Comparison of ENCODE assay signal across 26 cellular contexts in genomic region chr13:46561691-46562090, GRCh38.
"Had no signal": no experiment of that assay in that cellular context is flagged by ENCODE, and none has a peak within 500 bp of the region (broad histone marks: within the 10 kb centered on the region; RNA-seq: fewer than 3 reads in every experiment).

No MANE protein-coding gene starts in this region.

- H3K4me3 Mint-ChIP-seq: activated naive CD8-positive, alpha-beta T cell treated with anti-CD3 and anti-CD28 coated beads for 36 hours; activated T-cell treated with anti-CD3 and anti-CD28 coated beads, Interleukin-2, amount 50 U/mL, for 4 hours; immature natural killer cell; nephron; stimulated activated naive CD8-positive, alpha-beta T cell treated with anti-CD3 and anti-CD28 coated beads, Interleukin-15, Interleukin-2, amounts not matched to agents 100 ng/mL and 50 ng/mL, for 24 hours; WTC11 had no signal

- H3K27me3 ChIP-seq: hepatocyte, neutrophil, ovary, thyroid gland had no signal

- FAIRE-seq: frontal cortex, TTC549 had no signal

- H3K27ac ChIP-seq: hepatocyte, neutrophil, ovary, prostate gland, thyroid gland had no signal

- H3K4me1 ChIP-seq: prostate gland, thyroid gland had no signal

- H3K9me3 ChIP-seq: neutrophil, ovary, prostate gland, thyroid gland had no signal

- H3K4me2 ChIP-seq: hepatocyte had no signal

- ATAC-seq: activated T-cell treated with anti-CD3 and anti-CD28 coated beads, Interleukin-2, amount 50 U/mL, for 4 hours; left ventricle myocardium superior; WTC11 had no signal

- H3K9me3 Mint-ChIP-seq: activated naive CD8-positive, alpha-beta T cell treated with anti-CD3 and anti-CD28 coated beads for 36 hours; activated T-cell treated with anti-CD3 and anti-CD28 coated beads, Interleukin-2, amount 50 U/mL, for 4 hours; activated T-helper 2 cell treated with anti-CD3 and anti-CD28 coated beads, Interferon-gamma antibody, Interleukin-2, Interleukin-4, amounts not matched to agents 10 μg/mL and 5 μg/mL and 100 μg/mL, durations not matched to agents 14 hours and 24 hours and 36 hours; immature natural killer cell; nephron; stimulated activated naive CD8-positive, alpha-beta T cell treated with anti-CD3 and anti-CD28 coated beads, Interleukin-15, Interleukin-2, amounts not matched to agents 100 ng/mL and 50 ng/mL, for 24 hours; WTC11 had no signal

- H2AFZ ChIP-seq: hepatocyte had no signal

- H3K4me3 ChIP-seq: hepatocyte, ovary, prostate gland, thyroid gland had no signal

- DNase-seq: activated CD4-positive, alpha-beta T cell treated with anti-CD3 and anti-CD28 coated beads, Interleukin-2, amount 50 U/mL, for 48 hours; activated CD8-positive, alpha-beta memory T cell treated with anti-CD3 and anti-CD28 coated beads, Interleukin-2, amount 50 U/mL, for 48 hours; activated naive CD4-positive, alpha-beta T cell; activated naive CD8-positive, alpha-beta T cell treated with anti-CD3 and anti-CD28 coated beads for 36 hours; activated T-cell treated with anti-CD3 and anti-CD28 coated beads, Interleukin-2, amount 50 U/mL, for 4 hours; cortex of kidney; glutamatergic neuron; immature natural killer cell; kidney glomerular epithelial cell; left ventricle myocardium superior; mammary epithelial cell; midbrain; ovary; stimulated activated CD4-positive, alpha-beta T cell treated with anti-CD3 and anti-CD28 coated beads, Interleukin-12 subunit alpha, Interleukin-12 subunit beta, amount 100 ng/mL, for 4 hours; substantia nigra; T-helper 1 cell; thyroid gland had no signal

- H3K36me3 ChIP-seq: neutrophil, ovary, prostate gland, thyroid gland had no signal

- H3K27ac Mint-ChIP-seq: activated naive CD8-positive, alpha-beta T cell treated with anti-CD3 and anti-CD28 coated beads for 36 hours; activated T-helper 2 cell treated with anti-CD3 and anti-CD28 coated beads, Interferon-gamma antibody, Interleukin-2, Interleukin-4, amounts not matched to agents 10 μg/mL and 5 μg/mL and 100 μg/mL, durations not matched to agents 14 hours and 24 hours and 36 hours; immature natural killer cell; nephron; stimulated activated naive CD8-positive, alpha-beta T cell treated with anti-CD3 and anti-CD28 coated beads, Interleukin-15, Interleukin-2, amounts not matched to agents 100 ng/mL and 50 ng/mL, for 24 hours; WTC11 had no signal

- H3K27me3 Mint-ChIP-seq: activated naive CD8-positive, alpha-beta T cell treated with anti-CD3 and anti-CD28 coated beads for 36 hours; stimulated activated naive CD8-positive, alpha-beta T cell treated with anti-CD3 and anti-CD28 coated beads, Interleukin-15, Interleukin-2, amounts not matched to agents 100 ng/mL and 50 ng/mL, for 24 hours had no signal
